20 cellular contexts compared by ENCODE assay signal in the genomic region with DNA sequence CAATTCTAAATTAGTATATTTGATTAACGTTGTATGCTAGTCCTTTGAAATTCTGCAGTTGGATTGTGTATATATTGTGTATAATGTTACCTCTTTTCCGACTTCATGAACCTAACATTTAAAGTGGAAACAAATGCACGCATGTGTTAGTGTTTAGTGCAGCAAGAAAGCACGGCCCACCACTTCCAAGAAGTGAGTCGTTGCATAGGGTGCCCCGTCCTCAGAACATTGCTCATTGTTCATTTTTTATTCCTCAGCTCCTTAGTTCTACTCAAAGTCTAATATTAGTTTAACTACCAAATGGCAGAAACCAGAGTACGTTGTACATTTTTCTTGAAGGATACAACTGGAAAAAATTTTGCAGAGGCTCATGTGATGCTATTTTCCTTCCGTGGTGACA.
DNase-seq lines count a peak whose midpoint lies in the region; ATAC-seq and TF ChIP-seq lines count a peak whose summit lies in the region.
"Had no signal": no experiment of that assay in that cellular context is flagged by ENCODE, and none has a peak within 500 bp of the region (broad histone marks: within the 10 kb centered on the region; RNA-seq: fewer than 3 reads in every experiment).

No MANE protein-coding gene starts in this region.

- H3K36me3 Mint-ChIP-seq in brain (no peaks in the 10 kb centered on the region), nephron (ENCODE audit: low read depth) (no peaks in the 10 kb centered on the region)
- H3K36me3 Mint-ChIP-seq in natural killer cell treated with Interleukin-12 subunit alpha and Interleukin-12 subunit beta and Interleukin-15 and Interleukin-18, amount 100 ng/mL, for 72 hours, result no peaks in the 10 kb centered on the region
- H3K36me3 Mint-ChIP-seq: activated naive CD4-positive, alpha-beta T cell treated with anti-CD3 and anti-CD28 coated beads, Interleukin-2, amount 10 ng/mL, durations not matched to agents 7 days and 5 days had no signal

- H3K4me3 ChIP-seq in BE2C (ENCODE audit: low read depth, low read length), result 0 out of 2 replicates have a peak overlapping the region, but pooled peaks have one; percentile 2
- peak overlapping the region; percentile 9; the same call in 1 of the 2 replicates for H3K4me3 ChIP-seq in Jurkat, Clone E6-1 (ENCODE audit: low read length)
- H3K4me3 ChIP-seq: ascending aorta, lung, vagina had no signal

- no peaks in the 10 kb centered on the region for H3K9me3 ChIP-seq in BE2C
- H3K9me3 ChIP-seq: ascending aorta, vagina had no signal

- H3K27me3 Mint-ChIP-seq in brain (no peaks in the 10 kb centered on the region), nephron (ENCODE audit: low read depth) (no peaks in the 10 kb centered on the region)
- peaks cover 0 to 3% of the 10 kb centered on the region in 2 donors for H3K27me3 Mint-ChIP-seq in natural killer cell treated with Interleukin-12 subunit alpha and Interleukin-12 subunit beta and Interleukin-15 and Interleukin-18, amount 100 ng/mL, for 72 hours
- H3K27me3 Mint-ChIP-seq: activated naive CD4-positive, alpha-beta T cell treated with anti-CD3 and anti-CD28 coated beads, Interleukin-2, amount 10 ng/mL, durations not matched to agents 7 days and 5 days had no signal

- TF ChIP-seq CTCF in BE2C (IDR thresholded peaks at IDR 0.05; ENCODE audit: low read depth, low read length) (no peak), brain (conservative IDR thresholded peaks at IDR 0.05) (no peak), nephron (IDR thresholded peaks at IDR 0.05; ENCODE audit: unreplicated experiment in 3 of 3) (no peak)

- H3K4me1 Mint-ChIP-seq in brain, result peaks cover 37% of the 10 kb centered on the region
- H3K4me1 Mint-ChIP-seq in nephron, result peaks cover 19% of the 10 kb centered on the region
- H3K4me1 Mint-ChIP-seq in natural killer cell treated with Interleukin-12 subunit alpha and Interleukin-12 subunit beta and Interleukin-15 and Interleukin-18, amount 100 ng/mL, for 72 hours (ENCODE audit: low read depth in 2 of 2), result peaks cover 0 to 8% of the 10 kb centered on the region in 2 donors

- no peak for ATAC-seq in GM21619 (IDR thresholded peaks at IDR 0.05; ENCODE audit: unreplicated experiment)
- no peak for ATAC-seq in natural killer cell treated with Interleukin-12 subunit alpha and Interleukin-12 subunit beta and Interleukin-15 and Interleukin-18, amount 100 ng/mL, for 72 hours
- ATAC-seq: activated T-cell treated with anti-CD3 and anti-CD28 coated beads, Interleukin-2, amount 50 U/mL, for 4 hours had no signal

- H3K9me3 Mint-ChIP-seq in brain, result no peaks in the 10 kb centered on the region
- H3K9me3 Mint-ChIP-seq in nephron, result no peaks in the 10 kb centered on the region
- H3K9me3 Mint-ChIP-seq in natural killer cell treated with Interleukin-12 subunit alpha and Interleukin-12 subunit beta and Interleukin-15 and Interleukin-18, amount 100 ng/mL, for 72 hours, result no peaks in the 10 kb centered on the region
- H3K9me3 Mint-ChIP-seq: activated naive CD4-positive, alpha-beta T cell treated with anti-CD3 and anti-CD28 coated beads, Interleukin-2, amount 10 ng/mL, durations not matched to agents 7 days and 5 days had no signal

- 0 out of 2 replicates have a peak, but pooled peaks cover 6% of the 10 kb centered on the region for H3K4me1 ChIP-seq in BE2C
- H3K4me1 ChIP-seq: ascending aorta, vagina had no signal

- no peaks in the 10 kb centered on the region for H3K36me3 ChIP-seq in BE2C
- H3K36me3 ChIP-seq: ascending aorta, vagina had no signal

- no peak for DNase-seq in BE2C
- peak; percentile 12 for DNase-seq in Jurkat, Clone E6-1 (ENCODE audit: low read depth, low spot score)
- DNase-seq in AG08395 (ENCODE audit: low spot score), result no peak
- DNase-seq in pons (ENCODE audit: low spot score), result no peak
- no peak for DNase-seq in natural killer cell treated with Interleukin-12 subunit alpha and Interleukin-12 subunit beta and Interleukin-15 and Interleukin-18, amount 100 ng/mL, for 72 hours (ENCODE audit: low spot score)
- DNase-seq: activated CD8-positive, alpha-beta memory T cell treated with anti-CD3 and anti-CD28 coated beads for 24 hours; activated naive CD4-positive, alpha-beta T cell treated with anti-CD3 and anti-CD28 coated beads, Interleukin-2, amount 10 ng/mL, durations not matched to agents 7 days and 5 days; activated T-cell treated with anti-CD3 and anti-CD28 coated beads, Interleukin-2, amount 50 U/mL, for 4 hours; HFFc6; NCI-H146; NCI-H526; stimulated activated CD8-positive, alpha-beta memory T cell treated with anti-CD3 and anti-CD28 coated beads, Interleukin-4, amount 100 ng/mL, for 48 hours; substantia nigra; T1000 had no signal

- H3K27ac Mint-ChIP-seq in brain (peak overlapping the region in 4 of 5 experiments; percentile 0 to 42 (median 10)), nephron (peak overlapping the region; percentile 15 to 80 (median 46))
- no peak overlapping the region for H3K27ac Mint-ChIP-seq in natural killer cell treated with Interleukin-12 subunit alpha and Interleukin-12 subunit beta and Interleukin-15 and Interleukin-18, amount 100 ng/mL, for 72 hours
- H3K27ac Mint-ChIP-seq: activated naive CD4-positive, alpha-beta T cell treated with anti-CD3 and anti-CD28 coated beads, Interleukin-2, amount 10 ng/mL, durations not matched to agents 7 days and 5 days; HFFc6 had no signal

- H3K4me3 Mint-ChIP-seq in brain (peak overlapping the region in 4 of 5 experiments; percentile 13 to 39 (median 29)), nephron (peak overlapping the region in 1 of 3 experiments; percentile 23)
- H3K4me3 Mint-ChIP-seq in natural killer cell treated with Interleukin-12 subunit alpha and Interleukin-12 subunit beta and Interleukin-15 and Interleukin-18, amount 100 ng/mL, for 72 hours, result no peak overlapping the region
- H3K4me3 Mint-ChIP-seq: activated naive CD4-positive, alpha-beta T cell treated with anti-CD3 and anti-CD28 coated beads, Interleukin-2, amount 10 ng/mL, durations not matched to agents 7 days and 5 days; activated T-cell treated with anti-CD3 and anti-CD28 coated beads, Interleukin-2, amount 50 U/mL, for 4 hours; HFFc6 had no signal

- H3K27me3 ChIP-seq in BE2C, result no peaks in the 10 kb centered on the region
- H3K27me3 ChIP-seq: ascending aorta, vagina had no signal

Comparison
In these comparisons a context has a peak if more than half of its experiments do, and no peak if none do; other contexts are left out.
1. H3K27ac Mint-ChIP-seq: peak in brain (4 of 5) and nephron (3 of 3); none in natural killer cell treated with Interleukin-12 subunit alpha and Interleukin-12 subunit beta and Interleukin-15 and Interleukin-18, amount 100 ng/mL, for 72 hours (0 of 2).